In the genomic region with DNA sequence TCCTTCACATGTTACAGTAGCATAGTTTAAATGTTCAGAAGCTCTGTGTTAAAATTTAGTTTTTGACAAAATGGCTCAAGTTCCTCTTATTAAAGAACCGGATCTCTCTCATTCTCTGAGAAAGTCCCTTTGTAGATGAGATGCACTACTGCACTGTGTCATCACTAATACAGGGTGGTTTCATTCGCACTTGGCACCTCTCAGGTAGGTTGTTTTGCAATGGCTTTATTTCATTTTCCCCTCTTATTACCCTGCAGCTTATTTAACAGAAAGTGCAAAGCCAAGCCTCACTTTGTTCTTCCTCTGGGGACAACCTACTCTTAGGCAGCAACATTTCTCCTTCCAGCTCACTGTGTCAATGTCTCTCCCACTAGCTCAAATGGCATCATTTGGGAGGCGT, we compare ENCODE assay signal across 18 cellular contexts.
"Had no signal": no experiment of that assay in that cellular context is flagged by ENCODE, and none has a peak within 500 bp of the region (broad histone marks: within the 10 kb centered on the region; RNA-seq: fewer than 3 reads in every experiment).

No MANE protein-coding gene starts in this region.

- ATAC-seq: gastrocnemius medialis; left lobe of liver; natural killer cell treated with Interleukin-12 subunit alpha and Interleukin-12 subunit beta and Interleukin-15 and Interleukin-18, amount 100 ng/mL, for 72 hours; sciatic nerve; stimulated activated effector memory CD8-positive, alpha-beta T cell treated with anti-CD3 and anti-CD28 coated beads, Interleukin-12 subunit alpha, Interleukin-12 subunit beta, amount 100 ng/mL, for 72 hours had no signal

- H3K36me3 ChIP-seq: gastrocnemius medialis, stomach had no signal

- H2AFZ ChIP-seq: parathyroid adenoma had no signal

- H3K79me2 ChIP-seq: parathyroid adenoma had no signal

- H3K4me2 ChIP-seq: smooth muscle cell had no signal

- H3K4me1 ChIP-seq: gastrocnemius medialis, parathyroid adenoma, stomach had no signal

- H3K27me3 ChIP-seq: gastrocnemius medialis, stomach had no signal

- DNase-seq: activated CD4-positive, alpha-beta memory T cell treated with anti-CD3 and anti-CD28 coated beads for 36 hours; activated CD4-positive, alpha-beta T cell treated with anti-CD3 and anti-CD28 coated beads for 4 hours; activated T-cell treated with anti-CD3 and anti-CD28 coated beads for 4 hours; cerebellar nuclear complex; cortex of kidney; gastrocnemius medialis; head of caudate nucleus; kidney; stimulated activated CD4-positive, alpha-beta T cell treated with anti-CD3 and anti-CD28 coated beads, Interleukin-4, amount 100 ng/mL, for 24 hours; stomach; trophoblast cell had no signal

- H3K4me3 ChIP-seq: gastrocnemius medialis, smooth muscle cell, stomach had no signal

- H3K9ac ChIP-seq: parathyroid adenoma had no signal

- H3K27ac ChIP-seq: gastrocnemius medialis, parathyroid adenoma, stomach had no signal

- H3K9me3 ChIP-seq: gastrocnemius medialis, stomach had no signal

- FAIRE-seq: bronchial epithelial cell, kidney had no signal
